ENCODE assay signal across 18 cellular contexts in the genomic region with DNA sequence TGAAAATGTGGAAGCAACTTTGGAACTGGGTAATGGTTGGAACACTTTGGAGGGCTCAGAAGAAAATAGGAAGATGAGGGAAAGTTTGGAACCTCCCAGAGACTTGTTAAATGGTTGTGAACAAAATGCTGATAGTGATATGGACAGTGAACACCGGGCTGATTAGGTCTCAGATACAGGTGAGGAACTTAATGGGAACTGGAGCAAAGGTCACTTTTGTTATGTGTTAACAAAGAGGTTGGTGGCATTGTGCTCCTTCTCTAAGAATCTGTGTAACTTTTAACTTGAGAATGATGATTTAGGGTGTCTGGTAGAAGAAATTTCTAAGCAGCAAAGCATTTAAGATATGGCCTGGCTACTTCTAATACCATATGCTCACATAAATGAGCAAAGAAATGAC. TPM values are rescaled to one million over a fixed set of nuclear protein-coding genes. Genes with fewer than 3 reads are reported as not detected.
A peak's percentile ranks its signal among the peaks of the same experiment; 100 is the strongest.
DNase-seq lines count a peak whose midpoint lies in the region; ATAC-seq, FAIRE-seq and TF ChIP-seq lines count a peak whose summit lies in the region.
"Had no signal": no experiment of that assay in that cellular context is flagged by ENCODE, and none has a peak within 500 bp of the region (broad histone marks: within the 10 kb centered on the region; RNA-seq: fewer than 3 reads in every experiment).

No MANE protein-coding gene starts in this region.

- no peak overlapping the region for H3K4me3 ChIP-seq in HUES48 (ENCODE audit: low read depth, low read length)
- peak overlapping the region in 1 of 4 experiments; percentile 13; a peak in 1 of 8 replicates for H3K4me3 ChIP-seq in H1 (ENCODE audit: extremely low read depth in 1 of 4, insufficient read depth in 2 of 4, low read depth in 3 of 4, low read length in 4 of 4)

- DNase-seq in H1 (ENCODE audit: low read depth in 1 of 2, low spot score in 2 of 2) (peak in 1 of 2 experiments; percentile 6), islet precursor cell (peak; percentile 9), KBM-7 (no peak), left ventricle myocardium superior (no peak), HPDE6-E6E7 (ENCODE audit: extremely low spot score) (no peak)
- DNase-seq: ACHN; BE2C; Caco-2; CD4-positive, alpha-beta T cell; HCEC 1CT had no signal

- H2BK15ac ChIP-seq in H1 (ENCODE audit: low read length): no peak overlapping the region

- TF ChIP-seq RAD21 in H1 (IDR thresholded peaks at IDR 0.05 in 1 of 2, conservative IDR thresholded peaks at IDR 0.05 in 1 of 2; ENCODE audit: low read depth in 2 of 2, low read length in 2 of 2): no peak

- TF ChIP-seq CTCF in H1 (IDR thresholded peaks at IDR 0.05; ENCODE audit: control extremely low read depth in 1 of 3, insufficient read depth in 1 of 3, low read depth in 1 of 3, low read length in 3 of 3): no peak

- no peak overlapping the region for H3K14ac ChIP-seq in H1 (ENCODE audit: insufficient read length)

- no peak overlapping the region for H3K4me2 ChIP-seq in H1 (ENCODE audit: insufficient read depth in 1 of 2, low read depth in 2 of 2, low read length in 2 of 2)

- H3K23ac ChIP-seq in H1 (ENCODE audit: insufficient read length): no peak overlapping the region

- 73% methylated on average over 1 of the region's 1 CpG; no CpG with 5 or more reads in 1 of the 2 experiments for WGBS in H1 (ENCODE audit: extremely low coverage in 1 of 2, insufficient coverage in 1 of 2, insufficient read length in 1 of 2, insufficient replicate concordance in 2 of 2, low coverage in 1 of 2, low lambda C conversion rate in 2 of 2, missing lambda C conversion rate in 1 of 2), 2 experiments

- H4K8ac ChIP-seq in H1 (ENCODE audit: extremely low read depth, insufficient read depth, low read length): no peak overlapping the region

- no peak overlapping the region for H2BK12ac ChIP-seq in H1 (ENCODE audit: low read depth, low read length)

- 0 out of 2 replicates have a peak, but pooled peaks cover 4% of the 10 kb centered on the region for H3K4me1 ChIP-seq in HUES48 (ENCODE audit: control insufficient read depth, insufficient read depth, low read length)
- peaks cover 0 to 3% (median under 1%) of the 10 kb centered on the region in 4 experiments; a peak in 4 of 7 replicates for H3K4me1 ChIP-seq in H1 (replicated peaks in 1 of 4; ENCODE audit: control insufficient read depth in 3 of 4, insufficient read depth in 4 of 4, low read length in 3 of 4)
- H3K4me1 ChIP-seq: BE2C had no signal

- intact Hi-C loops in left ventricle myocardium superior (cut with micrococcal nuclease): no loop called here

- no peak overlapping the region for H2AK5ac ChIP-seq in H1 (ENCODE audit: low read depth, low read length)

- ATAC-seq in left ventricle myocardium superior (no peak), GM19351 (IDR thresholded peaks at IDR 0.05; ENCODE audit: unreplicated experiment) (no peak)

- H3K9me3 ChIP-seq in HUES48 (ENCODE audit: control insufficient read depth, insufficient read depth, low read length) (peaks cover 26% of the 10 kb centered on the region), H1 (ENCODE audit: insufficient read depth in 2 of 2, low read depth in 1 of 2, low read length in 1 of 2) (peaks cover 10 to 16% of the 10 kb centered on the region in 2 experiments)
- H3K9me3 ChIP-seq: BE2C had no signal

- no peak overlapping the region for H4K91ac ChIP-seq in H1 (replicated peaks; ENCODE audit: insufficient read length, low read length)

- H3K36me3 ChIP-seq in HUES48 (ENCODE audit: control insufficient read depth, insufficient read depth, low read length) (no peaks in the 10 kb centered on the region), H1 (ENCODE audit: control insufficient read depth in 2 of 4, insufficient read depth in 4 of 4, low read length in 3 of 4) (no peaks in the 10 kb centered on the region; a peak in 1 of 8 replicates)
- H3K36me3 ChIP-seq: BE2C had no signal

- no peaks in the 10 kb centered on the region for H3K79me1 ChIP-seq in H1 (ENCODE audit: low read depth, low read length)

- FAIRE-seq in H1 (lab: Jason Lieb, UNC): no peak
- FAIRE-seq: A204.1, D721Med, G401.6, GM12891 had no signal

- H4K5ac ChIP-seq in H1 (ENCODE audit: insufficient read length, low read depth, low read length): no peak overlapping the region

- H3K79me2 ChIP-seq in H1 (ENCODE audit: control insufficient read depth in 1 of 2, insufficient read depth in 2 of 2, low read length in 2 of 2): no peaks in the 10 kb centered on the region

- peak overlapping the region; percentile 52; the same call in 1 of the 2 replicates for H2BK5ac ChIP-seq in H1 (ENCODE audit: low read depth, low read length)

- no peaks in the 10 kb centered on the region for H3K27me3 ChIP-seq in HUES48 (ENCODE audit: control insufficient read depth, insufficient read depth, low read length)
- H3K27me3 ChIP-seq in H1 (replicated peaks in 1 of 4; ENCODE audit: control insufficient read depth in 3 of 4, extremely low read depth in 1 of 4, insufficient read depth in 3 of 4, low read length in 3 of 4): no peaks in the 10 kb centered on the region
- H3K27me3 ChIP-seq: BE2C had no signal

- H3K23me2 ChIP-seq in H1 (ENCODE audit: low read depth, low read length): no peaks in the 10 kb centered on the region

- no peak overlapping the region for H3K56ac ChIP-seq in H1 (replicated peaks; ENCODE audit: insufficient read length, low read depth, low read length)

- H2BK20ac ChIP-seq in H1 (ENCODE audit: low read length): 0 out of 2 replicates have a peak overlapping the region, but pooled peaks have one; percentile 32

- H2AFZ ChIP-seq in H1 (ENCODE audit: low read length): no peak overlapping the region

- POLR2A ChIA-PET in H1 (lab: Charles Lee; ENCODE audit: partially characterized antibody): interaction anchor here (1.1 kb wide), 1 partner anchor 14 kb away, joined by 4 read pairs; no protein-coding TSS in a partner anchor

- no peak overlapping the region for H2BK120ac ChIP-seq in H1 (replicated peaks; ENCODE audit: low read depth, low read length)

- H3K4ac ChIP-seq in H1 (replicated peaks; ENCODE audit: insufficient read length, low read depth, low read length): no peak overlapping the region

- H3K18ac ChIP-seq in H1 (ENCODE audit: extremely low read depth, low read length): no peak overlapping the region

- TF ChIP-seq EP300 in H1 (IDR thresholded peaks at IDR 0.05; ENCODE audit: borderline replicate concordance in 1 of 2, low read depth in 2 of 2, low read length in 2 of 2): no peak

- CTCF ChIA-PET in H1 (lab: Charles Lee; ENCODE audit: partially characterized antibody): interaction anchor here (1.4 kb wide), 2 partner anchors 49 to 215 kb away, joined by 3 read pairs; no protein-coding TSS in a partner anchor

- no peaks in the 10 kb centered on the region for H4K20me1 ChIP-seq in H1 (replicated peaks in 1 of 2; ENCODE audit: control insufficient read depth in 1 of 2, insufficient read depth in 2 of 2, low read length in 2 of 2)

- TF ChIP-seq POLR2A in H1 (IDR thresholded peaks at IDR 0.05; ENCODE audit: control extremely low read depth in 1 of 2, low read depth in 2 of 2, low read length in 2 of 2): no peak

- H3K27ac ChIP-seq in HUES48 (ENCODE audit: low read depth, low read length) (peak overlapping the region; percentile 75), H1 (ENCODE audit: low read depth, low read length) (no peak overlapping the region)
- H3K27ac ChIP-seq: C4-2B had no signal

- in situ Hi-C loops in KBM-7 (cut with MboI; ENCODE audit: low pct_unique_long_range_greater_than_20kb, low sequenced_read_pairs): no loop called here

- H3K9ac ChIP-seq in HUES48 (ENCODE audit: low read depth, low read length) (no peak overlapping the region), H1 (replicated peaks in 1 of 4; ENCODE audit: extremely low read depth in 1 of 4, low read depth in 3 of 4, low read length in 3 of 4) (no peak overlapping the region)

TF ChIP-seq in H1, 55 proteins besides CTCF, POLR2A, EP300 and RAD21:
- no peak for TF ChIP-seq POU5F1 (IDR thresholded peaks at IDR 0.05; ENCODE audit: low read depth, low read length)
- no peak for TF ChIP-seq KDM1A (IDR thresholded peaks at IDR 0.05; ENCODE audit: borderline replicate concordance, low read length)
- TF ChIP-seq KDM5A (IDR thresholded peaks at IDR 0.05; ENCODE audit: low read length): no peak
- no peak for TF ChIP-seq POLR2AphosphoS5 (IDR thresholded peaks at IDR 0.05; ENCODE audit: low read depth, low read length)
- TF ChIP-seq GABPA (IDR thresholded peaks at IDR 0.05; ENCODE audit: borderline replicate concordance, insufficient read depth, low read length): no peak

RNA-seq across cellular contexts. Expression of a gene that starts 36.4 kb away (rescaled TPM):
- total RNA-seq in H1 (2021; fragmentation: NEBNext Ultra II Directional; extraction: Animal tissue kit (Norgen Biotek cat#: 25700)): 1.8 and 2.4 TPM in 2 replicates
- polyA plus RNA-seq in H1 (2011; rRNA removed): 1.2 and 1.5 TPM in 2 replicates
- 1.5 TPM for polyA plus RNA-seq in H1 (2011; cell fraction: cytosol; rRNA removed)
- 1.4 TPM for polyA plus RNA-seq in H1 (2011; cell fraction: nucleus; rRNA removed)
- 2.0 to 2.7 TPM (median 2.1 TPM) in 4 replicates for polyA plus RNA-seq in H1 (2012, experiment 1 of 2)
- polyA plus RNA-seq in H1 (2012, experiment 2 of 2): 3.3 TPM
- 4.1 TPM for polyA plus RNA-seq in H1 (2013, experiment 1 of 2)
- 4.8 TPM for polyA plus RNA-seq in H1 (2013, experiment 2 of 2)
- 0.28 and 0.46 TPM in 2 replicates for polyA minus RNA-seq in H1 (2011; rRNA and poly(A)+ RNA removed)
- polyA minus RNA-seq in H1 (2011; cell fraction: cytosol; rRNA and poly(A)+ RNA removed): not detected
- polyA minus RNA-seq in H1 (2011; cell fraction: nucleus; rRNA and poly(A)+ RNA removed): not detected
- total RNA-seq in left ventricle myocardium superior: 1.3 TPM
- total RNA-seq: Caco-2; CD4-positive, alpha-beta T cell; HT1080 had no signal
